ENCODE assay signal across 16 cellular contexts in genomic region chr12:80648866-80649265, GRCh38. TPM values are rescaled to one million over a fixed set of nuclear protein-coding genes. Genes with fewer than 3 reads are reported as not detected.
DNase-seq lines count a peak whose midpoint lies in the region; FAIRE-seq and TF ChIP-seq lines count a peak whose summit lies in the region.
"Had no signal": no experiment of that assay in that cellular context is flagged by ENCODE, and none has a peak within 500 bp of the region (broad histone marks: within the 10 kb centered on the region; RNA-seq: fewer than 3 reads in every experiment).

No MANE protein-coding gene starts in this region.

- no peaks in the 10 kb centered on the region for H3K36me3 ChIP-seq in SK-N-MC (ENCODE audit: insufficient read depth, low read length)
- H3K36me3 ChIP-seq in esophagus squamous epithelium, result no peaks in the 10 kb centered on the region
- H3K36me3 ChIP-seq: cardiac muscle cell, left ventricle myocardium inferior, sigmoid colon, uterus had no signal

- H3K27ac ChIP-seq in SK-N-MC (no peak overlapping the region), esophagus squamous epithelium (no peak overlapping the region)
- H3K27ac ChIP-seq: cardiac muscle cell, left ventricle myocardium inferior, sigmoid colon, uterus, VCaP had no signal

- H3K4me3 ChIP-seq in SK-N-MC, result peak overlapping the region; percentile 19; the same call in 1 of the 2 replicates
- H3K4me3 ChIP-seq in fibroblast of pulmonary artery (replicated peaks; ENCODE audit: low read depth, low read length), result no peak overlapping the region
- no peak overlapping the region for H3K4me3 ChIP-seq in esophagus squamous epithelium
- H3K4me3 ChIP-seq: cardiac muscle cell, left ventricle myocardium inferior, sigmoid colon, uterus had no signal

- H3K9ac ChIP-seq in SK-N-MC (ENCODE audit: insufficient read length), result no peak overlapping the region

- H3K4me1 ChIP-seq in esophagus squamous epithelium, result no peaks in the 10 kb centered on the region
- H3K4me1 ChIP-seq: Caco-2, left ventricle myocardium inferior, sigmoid colon, uterus had no signal

- TF ChIP-seq CTCF in fibroblast of pulmonary artery (IDR thresholded peaks at IDR 0.05; ENCODE audit: low read length, missing control alignments), result no peak
- no peak for TF ChIP-seq CTCF in esophagus squamous epithelium (IDR thresholded peaks at IDR 0.05)

- H3K9me3 ChIP-seq in SK-N-MC (ENCODE audit: low read depth, low read length) (no peaks in the 10 kb centered on the region), esophagus squamous epithelium (no peaks in the 10 kb centered on the region)
- H3K9me3 ChIP-seq: Caco-2, left ventricle myocardium inferior, sigmoid colon, uterus had no signal

- peak; percentile 83 for FAIRE-seq in H54 (lab: Jason Lieb, UNC)

- 25 to 50% methylated on average over 1 of the region's 1 CpG for WGBS in esophagus squamous epithelium, 2 donors

- intact Hi-C loops in esophagus squamous epithelium (cut with DNase I), result no loop called here

- H3K27me3 ChIP-seq in esophagus squamous epithelium, result no peaks in the 10 kb centered on the region
- H3K27me3 ChIP-seq: cardiac muscle cell, sigmoid colon, uterus had no signal

- DNase-seq in H54 (ENCODE audit: insufficient read length, low spot score), result peak; percentile 3
- peak; percentile 12 for DNase-seq in SK-N-MC (ENCODE audit: low read depth, low spot score)
- DNase-seq in fibroblast of pulmonary artery (ENCODE audit: low read depth), result peak; percentile 36
- DNase-seq in esophagus squamous epithelium (lab: John Stamatoyannopoulos, UW), result no peak
- DNase-seq in DMS53 (lab: John Stamatoyannopoulos, UW), result no peak
- no peak for DNase-seq in NCI-H146 (lab: John Stamatoyannopoulos, UW)
- no peak for DNase-seq in NCI-H1105 (lab: John Stamatoyannopoulos, UW)
- DNase-seq: activated gamma-delta T cell, Caco-2, hypothalamus, left ventricle myocardium inferior, sigmoid colon, uterus had no signal

- TF ChIP-seq POLR2A in H54 (IDR thresholded peaks at IDR 0.05; ENCODE audit: low read depth, low read length) (no peak), esophagus squamous epithelium (IDR thresholded peaks at IDR 0.05) (no peak)

RNA-seq across cellular contexts. Expression of gene MYF6, which starts 58.6 kb away (rescaled TPM):
- total RNA-seq in esophagus squamous epithelium, result under 1 TPM in 1 of 4 donors, not detected in 3; 0.19 TPM
- total RNA-seq: Caco-2, cardiac muscle cell, left ventricle myocardium inferior, neural crest cell, sigmoid colon, uterus had no signal

Comparison
In these comparisons a context has a peak if more than half of its experiments do, and no peak if none do; other contexts are left out.
1. DNase-seq: peak in H54 (single experiment), SK-N-MC (single experiment) and fibroblast of pulmonary artery (single experiment); none in esophagus squamous epithelium (single experiment), DMS53 (single experiment), NCI-H146 (single experiment) and NCI-H1105 (single experiment).